ENCODE assay signal across 26 cellular contexts in genomic region chr9:69697475-69697874, GRCh38.
"Had no signal": no experiment of that assay in that cellular context is flagged by ENCODE, and none has a peak within 500 bp of the region (broad histone marks: within the 10 kb centered on the region; RNA-seq: fewer than 3 reads in every experiment).

No MANE protein-coding gene starts in this region.

- H3K27ac Mint-ChIP-seq: mesothelial cell of epicardium; natural killer cell; nephron progenitor cell; neural progenitor cell; stimulated activated memory B cell treated with anti-CD40 and anti-IgM and Interleukin-4, amounts not matched to agents 10 μg/mL and 1 μg/mL and 100 μg/mL, for 72 hours; stimulated activated naive CD8-positive, alpha-beta T cell treated with anti-CD3 and anti-CD28 coated beads, Interleukin-15, amount 100 ng/mL, for 72 hours; type B pancreatic cell had no signal

- H3K4me1 ChIP-seq: left ventricle myocardium inferior, neural progenitor cell, parathyroid adenoma, psoas muscle, right lobe of liver, tibial nerve, uterus had no signal

- H3K4me1 Mint-ChIP-seq: mesothelial cell of epicardium; naive B cell; natural killer cell; nephron progenitor cell; neural progenitor cell; stimulated activated memory B cell treated with anti-CD40 and anti-IgM and Interleukin-4, amounts not matched to agents 10 μg/mL and 1 μg/mL and 100 μg/mL, for 72 hours; stimulated activated naive CD8-positive, alpha-beta T cell treated with anti-CD3 and anti-CD28 coated beads, Interleukin-15, amount 100 ng/mL, for 72 hours had no signal

- H3K4me3 Mint-ChIP-seq: mesothelial cell of epicardium; natural killer cell; nephron progenitor cell; neural progenitor cell; stimulated activated memory B cell treated with anti-CD40 and anti-IgM and Interleukin-4, amounts not matched to agents 10 μg/mL and 1 μg/mL and 100 μg/mL, for 72 hours; stimulated activated naive CD8-positive, alpha-beta T cell treated with anti-CD3 and anti-CD28 coated beads, Interleukin-15, amount 100 ng/mL, for 72 hours; type B pancreatic cell had no signal

- H3K36me3 Mint-ChIP-seq: type B pancreatic cell had no signal

- H3K36me3 ChIP-seq: left ventricle myocardium inferior, neural progenitor cell, neutrophil, right lobe of liver, tibial nerve, uterus had no signal

- DNase-seq: islet precursor cell; left ventricle myocardium inferior; mesendoderm; naive B cell; natural killer cell; nephron progenitor cell; occipital lobe; psoas muscle; right lobe of liver; stimulated activated CD4-positive, alpha-beta T cell treated with anti-CD3 and anti-CD28 coated beads, Interleukin-1b, Interleukin-23, amount 100 ng/mL, for 48 hours; stimulated activated CD4-positive, alpha-beta T cell treated with anti-CD3 and anti-CD28 coated beads, Interleukin-2, amount 100 ng/mL, for 48 hours; stimulated activated CD4-positive, alpha-beta T cell treated with anti-CD3 and anti-CD28 coated beads, Interleukin-4, amount 100 ng/mL, for 4 hours; stimulated activated CD8-positive, alpha-beta memory T cell treated with anti-CD3 and anti-CD28 coated beads, Interleukin-4, amount 100 ng/mL, for 48 hours; stimulated activated naive CD4-positive, alpha-beta T cell treated with Interleukin-2 at 50 U/mL for 16 hours; stimulated activated naive CD8-positive, alpha-beta T cell treated with anti-CD3 and anti-CD28 coated beads, Interleukin-15, amount 100 ng/mL, for 72 hours; substantia nigra; uterus had no signal

- H3K27me3 ChIP-seq: neural progenitor cell, neutrophil, right lobe of liver, tibial nerve, uterus had no signal

- H3K4me3 ChIP-seq: left ventricle myocardium inferior, lung, neural progenitor cell, psoas muscle, right lobe of liver, smooth muscle cell, tibial nerve, uterus had no signal

- H3K27ac ChIP-seq: left ventricle myocardium inferior, neural progenitor cell, neutrophil, parathyroid adenoma, psoas muscle, right lobe of liver, tibial nerve, uterus had no signal
